In genomic region chr9:20557890-20558608, GRCh38 we compare ENCODE assay signal across 13 cellular contexts.
DNase-seq lines count a peak whose midpoint lies in the region; ATAC-seq lines count a peak whose summit lies in the region.
"Had no signal": no experiment of that assay in that cellular context is flagged by ENCODE, and none has a peak within 500 bp of the region (broad histone marks: within the 10 kb centered on the region; RNA-seq: fewer than 3 reads in every experiment).

No MANE protein-coding gene starts in this region.

- H3K27ac ChIP-seq in CD4-positive, CD25-positive, alpha-beta regulatory T cell (ENCODE audit: insufficient read depth, low read length, poor library complexity, severe bottlenecking): no peak overlapping the region
- peak overlapping the region; percentile 93 for H3K27ac ChIP-seq in GM23248
- H3K27ac ChIP-seq in mucosa of rectum (ENCODE audit: low read depth in 2 of 2, low read length in 2 of 2): peak overlapping the region; percentile 24 to 46
- H3K27ac ChIP-seq: coronary artery had no signal

- CTCF ChIA-PET in activated CD8-positive, alpha-beta T cell treated with anti-CD3 and anti-CD28 coated beads, Interleukin-2, amount 10 ng/mL, durations not matched to agents 7 days and 5 days (lab: Charles Lee): interaction anchor here (0.8 to 1.0 kb wide), 3 partner anchors 22 to 64 kb away, joined by 3 to 4 read pairs (median 3); partner anchors contain the start of gene MLLT3

- H3K9me2 ChIP-seq in GM23248 (ENCODE audit: insufficient read depth): no peaks in the 10 kb centered on the region

- no peaks in the 10 kb centered on the region for H3K9me3 Mint-ChIP-seq in CD4-positive, CD25-positive, alpha-beta regulatory T cell
- H3K9me3 Mint-ChIP-seq in activated CD8-positive, alpha-beta T cell treated with anti-CD3 and anti-CD28 coated beads, Interleukin-2, amount 10 ng/mL, durations not matched to agents 7 days and 5 days (ENCODE audit: insufficient read depth): no peaks in the 10 kb centered on the region
- H3K9me3 Mint-ChIP-seq: CD4-positive, alpha-beta memory T cell had no signal

- H3K4me3 Mint-ChIP-seq in CD4-positive, CD25-positive, alpha-beta regulatory T cell: peak overlapping the region in 2 of 4 donors; percentile 15 to 30
- H3K4me3 Mint-ChIP-seq in activated CD8-positive, alpha-beta T cell treated with anti-CD3 and anti-CD28 coated beads, Interleukin-2, amount 10 ng/mL, durations not matched to agents 7 days and 5 days: no peak overlapping the region

- H3F3A ChIP-seq in GM23248 (ENCODE audit: insufficient read depth): peaks cover 19% of the 10 kb centered on the region

- peaks cover 64% of the 10 kb centered on the region for H3K79me2 ChIP-seq in GM23248 (ENCODE audit: insufficient read depth)

- no peaks in the 10 kb centered on the region for H3K27me3 ChIP-seq in CD4-positive, CD25-positive, alpha-beta regulatory T cell (ENCODE audit: control insufficient read depth, insufficient read depth, low read length)
- H3K27me3 ChIP-seq in GM23248 (replicated peaks; ENCODE audit: insufficient read depth): no peaks in the 10 kb centered on the region
- H3K27me3 ChIP-seq in mucosa of rectum (ENCODE audit: control insufficient read depth in 2 of 2, insufficient read depth in 2 of 2, low read length in 2 of 2): no peaks in the 10 kb centered on the region

- POLR2A ChIA-PET in activated CD8-positive, alpha-beta T cell treated with anti-CD3 and anti-CD28 coated beads, Interleukin-2, amount 10 ng/mL, durations not matched to agents 7 days and 5 days (lab: Charles Lee): interaction anchor here (1.5 kb wide), 1 partner anchor 64 kb away, joined by 10 read pairs; the partner anchor contains the start of gene MLLT3

- H3K36me3 Mint-ChIP-seq in CD4-positive, CD25-positive, alpha-beta regulatory T cell: no peaks in the 10 kb centered on the region
- H3K36me3 Mint-ChIP-seq in activated CD8-positive, alpha-beta T cell treated with anti-CD3 and anti-CD28 coated beads, Interleukin-2, amount 10 ng/mL, durations not matched to agents 7 days and 5 days (ENCODE audit: low read depth): peaks cover 31% of the 10 kb centered on the region
- H3K36me3 Mint-ChIP-seq: CD4-positive, alpha-beta memory T cell had no signal

- H3K27ac Mint-ChIP-seq in CD4-positive, CD25-positive, alpha-beta regulatory T cell: peak overlapping the region; percentile 8 to 63 (median 21)
- peak overlapping the region; percentile 67 for H3K27ac Mint-ChIP-seq in activated CD8-positive, alpha-beta T cell treated with anti-CD3 and anti-CD28 coated beads, Interleukin-2, amount 10 ng/mL, durations not matched to agents 7 days and 5 days

- no peak for ATAC-seq in CD4-positive, CD25-positive, alpha-beta regulatory T cell (ENCODE audit: low read depth in 2 of 2)
- ATAC-seq in activated CD8-positive, alpha-beta T cell treated with anti-CD3 and anti-CD28 coated beads, Interleukin-2, amount 10 ng/mL, durations not matched to agents 7 days and 5 days: no peak
- no peak for ATAC-seq in HG02852 (IDR thresholded peaks at IDR 0.05; ENCODE audit: unreplicated experiment)
- no peak for ATAC-seq in HG03457 (IDR thresholded peaks at IDR 0.05; ENCODE audit: unreplicated experiment)

- H3K4me3 ChIP-seq in CD4-positive, CD25-positive, alpha-beta regulatory T cell (ENCODE audit: low read depth, low read length): peak overlapping the region; percentile 5
- H3K4me3 ChIP-seq in GM23248 (peak overlapping the region; percentile 44), mucosa of rectum (ENCODE audit: low read length in 2 of 2) (no peak overlapping the region)
- H3K4me3 ChIP-seq: coronary artery had no signal

- H3K4me2 ChIP-seq in GM23248 (ENCODE audit: unreplicated experiment): peak overlapping the region; percentile 72

- peaks cover 47% of the 10 kb centered on the region for H3K4me1 ChIP-seq in CD4-positive, CD25-positive, alpha-beta regulatory T cell (ENCODE audit: control insufficient read depth, insufficient read depth, low read length, poor library complexity, severe bottlenecking)
- H3K4me1 ChIP-seq in GM23248 (ENCODE audit: insufficient read depth) (peaks cover 30% of the 10 kb centered on the region), mucosa of rectum (ENCODE audit: control insufficient read depth in 2 of 2, insufficient read depth in 2 of 2, low read length in 2 of 2) (peaks cover 23 to 39% of the 10 kb centered on the region in 2 donors)

- H4K20me1 ChIP-seq in GM23248 (ENCODE audit: insufficient read depth): no peaks in the 10 kb centered on the region

- H3K27me3 Mint-ChIP-seq in CD4-positive, CD25-positive, alpha-beta regulatory T cell: no peaks in the 10 kb centered on the region
- no peaks in the 10 kb centered on the region for H3K27me3 Mint-ChIP-seq in activated CD8-positive, alpha-beta T cell treated with anti-CD3 and anti-CD28 coated beads, Interleukin-2, amount 10 ng/mL, durations not matched to agents 7 days and 5 days (ENCODE audit: low read depth)
- H3K27me3 Mint-ChIP-seq: CD4-positive, alpha-beta memory T cell had no signal

- DNase-seq in CD4-positive, CD25-positive, alpha-beta regulatory T cell: no peak
- peak; percentile 13 for DNase-seq in GM23248
- no peak for DNase-seq in activated CD8-positive, alpha-beta T cell treated with anti-CD3 and anti-CD28 coated beads, Interleukin-2, amount 10 ng/mL, durations not matched to agents 7 days and 5 days
- no peak for DNase-seq in NCI-H2227 (lab: John Stamatoyannopoulos, UW; ENCODE audit: unreplicated experiment)
- DNase-seq: activated gamma-delta T cell treated with Interleukin-2 at 50 U/mL for 16 hours; CD4-positive, alpha-beta memory T cell; midbrain; NCI-H1092; NCI-H510A treated with DMSO at 0.1 percent for 48 hours had no signal

- H3K9ac ChIP-seq in GM23248 (peak overlapping the region; percentile 79), mucosa of rectum (ENCODE audit: low read depth in 1 of 2, low read length in 2 of 2) (peak overlapping the region in 1 of 2 donors; percentile 26)

- peaks cover 56 to 90% (median 77%) of the 10 kb centered on the region in 4 donors for H3K4me1 Mint-ChIP-seq in CD4-positive, CD25-positive, alpha-beta regulatory T cell
- H3K4me1 Mint-ChIP-seq in activated CD8-positive, alpha-beta T cell treated with anti-CD3 and anti-CD28 coated beads, Interleukin-2, amount 10 ng/mL, durations not matched to agents 7 days and 5 days (ENCODE audit: low read depth): peaks cover 85% of the 10 kb centered on the region

- in situ Hi-C loops in GM23248 (cut with MboI): no loop called here

- no peaks in the 10 kb centered on the region for H3K9me3 ChIP-seq in CD4-positive, CD25-positive, alpha-beta regulatory T cell (ENCODE audit: control insufficient read depth in 2 of 2, low read length in 2 of 2)
- H3K9me3 ChIP-seq in GM23248 (ENCODE audit: low read depth): no peaks in the 10 kb centered on the region
- H3K9me3 ChIP-seq in mucosa of rectum (ENCODE audit: control insufficient read depth in 2 of 2, low read length in 2 of 2): no peaks in the 10 kb centered on the region

- H2AFZ ChIP-seq in GM23248: peak overlapping the region; percentile 53

- WGBS in GM23248 (ENCODE audit: low coverage in 1 of 2, low lambda C conversion rate in 2 of 2, missing lambda C conversion rate in 2 of 2), 2 experiments: 20 to 28% methylated on average over 5 of the region's 5 CpGs

- no peaks in the 10 kb centered on the region for H3K36me3 ChIP-seq in CD4-positive, CD25-positive, alpha-beta regulatory T cell (ENCODE audit: control insufficient read depth, insufficient read depth, low read length)
- H3K36me3 ChIP-seq in GM23248 (ENCODE audit: low read depth): no peaks in the 10 kb centered on the region
- H3K36me3 ChIP-seq in mucosa of rectum (ENCODE audit: control insufficient read depth in 2 of 2, insufficient read depth in 2 of 2, low read length in 2 of 2): no peaks in the 10 kb centered on the region

Comparison
In these comparisons a context has a peak if more than half of its experiments do, and no peak if none do; other contexts are left out.
1. H3K4me3 ChIP-seq: peak in CD4-positive, CD25-positive, alpha-beta regulatory T cell (single experiment) and GM23248 (single experiment); none in mucosa of rectum (0 of 2).